8 cellular contexts compared by ENCODE assay signal in genomic region chr10:89414879-89415821, GRCh38. TPM values are rescaled to one million over a fixed set of nuclear protein-coding genes. Genes with fewer than 3 reads are reported as not detected.
DNase-seq lines count a peak whose midpoint lies in the region; ATAC-seq and TF ChIP-seq lines count a peak whose summit lies in the region.

No MANE protein-coding gene starts in this region.

- H3K4me2 ChIP-seq in mesenchymal stem cell (ENCODE audit: low read length, poor library complexity, severe bottlenecking) = peak overlapping the region; percentile 69

- H3K36me3 ChIP-seq in HAP-1 (replicated peaks) = peaks cover 3% of the 10 kb centered on the region
- H3K36me3 ChIP-seq in endocrine pancreas (ENCODE audit: control insufficient read depth, insufficient read depth, low read length) = no peaks in the 10 kb centered on the region
- H3K36me3 ChIP-seq in mesenchymal stem cell (ENCODE audit: control insufficient read depth in 1 of 2, insufficient read depth in 2 of 2, low read depth in 1 of 2, low read length in 2 of 2) = peaks cover 0 to 18% of the 10 kb centered on the region in 2 experiments

- peaks cover 58% of the 10 kb centered on the region for H3K4me1 Mint-ChIP-seq in activated CD8-positive, alpha-beta T cell treated with anti-CD3 and anti-CD28 coated beads, Interleukin-2, amount 10 ng/mL, durations not matched to agents 7 days and 5 days (ENCODE audit: low read depth)

- H3K27me3 ChIP-seq in HAP-1 (ENCODE audit: low read depth) (no peaks in the 10 kb centered on the region), endocrine pancreas (ENCODE audit: control insufficient read depth, insufficient read depth, low read length) (no peaks in the 10 kb centered on the region), mesenchymal stem cell (ENCODE audit: control insufficient read depth in 1 of 2, insufficient read depth in 1 of 2, low read length in 2 of 2) (no peaks in the 10 kb centered on the region)

- peak overlapping the region in 1 of 2 experiments; percentile 57 for H3K23ac ChIP-seq in mesenchymal stem cell (ENCODE audit: low read length in 2 of 2)

- peak overlapping the region; percentile 89 to 90 for H3K18ac ChIP-seq in mesenchymal stem cell (ENCODE audit: low read depth in 1 of 2, low read length in 2 of 2)

- CTCF ChIA-PET in activated CD8-positive, alpha-beta T cell treated with anti-CD3 and anti-CD28 coated beads, Interleukin-2, amount 10 ng/mL, durations not matched to agents 7 days and 5 days (lab: Charles Lee) = interaction anchor here (0.7 to 1.4 kb wide), 4 partner anchors 11 to 375 kb away, joined by 3 to 17 read pairs (median 4); partner anchors contain the start of gene IFIT1

- peak overlapping the region; percentile 87 to 97 for H3K14ac ChIP-seq in mesenchymal stem cell (ENCODE audit: low read length in 2 of 2)

- no peaks in the 10 kb centered on the region for H3K9me3 ChIP-seq in HAP-1
- no peaks in the 10 kb centered on the region for H3K9me3 ChIP-seq in endocrine pancreas (ENCODE audit: control insufficient read depth, low read length)
- H3K9me3 ChIP-seq in mesenchymal stem cell (ENCODE audit: control insufficient read depth, low read length) = no peaks in the 10 kb centered on the region

- H4K91ac ChIP-seq in mesenchymal stem cell (ENCODE audit: low read length) = peak overlapping the region; percentile 84

- no peaks in the 10 kb centered on the region for H3K9me3 Mint-ChIP-seq in activated CD8-positive, alpha-beta T cell treated with anti-CD3 and anti-CD28 coated beads, Interleukin-2, amount 10 ng/mL, durations not matched to agents 7 days and 5 days (ENCODE audit: insufficient read depth)

- H2AFZ ChIP-seq in mesenchymal stem cell (ENCODE audit: low read depth, low read length) = peak overlapping the region; percentile 62

- H3K36me3 Mint-ChIP-seq in activated CD8-positive, alpha-beta T cell treated with anti-CD3 and anti-CD28 coated beads, Interleukin-2, amount 10 ng/mL, durations not matched to agents 7 days and 5 days (ENCODE audit: low read depth) = peaks cover 57% of the 10 kb centered on the region

- ATAC-seq in activated CD8-positive, alpha-beta T cell treated with anti-CD3 and anti-CD28 coated beads, Interleukin-2, amount 10 ng/mL, durations not matched to agents 7 days and 5 days = peak; percentile 59

- H2BK15ac ChIP-seq in mesenchymal stem cell (ENCODE audit: low read depth, poor library complexity, severe bottlenecking) = peak overlapping the region; percentile 73

- peak overlapping the region; percentile 87 for H4K8ac ChIP-seq in mesenchymal stem cell (ENCODE audit: low read length)

- H3K4me3 ChIP-seq in HAP-1 (peak overlapping the region; percentile 68), endocrine pancreas (ENCODE audit: control insufficient read depth, insufficient read depth, low read length) (peak overlapping the region; percentile 71), mesenchymal stem cell (ENCODE audit: insufficient read depth in 1 of 2, low read depth in 1 of 2, low read length in 2 of 2) (peak overlapping the region; percentile 77 to 98)

- peak overlapping the region; percentile 97 for H3K27ac Mint-ChIP-seq in activated CD8-positive, alpha-beta T cell treated with anti-CD3 and anti-CD28 coated beads, Interleukin-2, amount 10 ng/mL, durations not matched to agents 7 days and 5 days

- POLR2A ChIA-PET in activated CD8-positive, alpha-beta T cell treated with anti-CD3 and anti-CD28 coated beads, Interleukin-2, amount 10 ng/mL, durations not matched to agents 7 days and 5 days (lab: Charles Lee) = interaction anchor here (0.9 to 4.3 kb wide), 17 partner anchors 8 to 535 kb away, joined by 3 to 78 read pairs (median 4); partner anchors contain the start of genes IFIT1, IFIT2, IFIT3 and KIF20B

- peak overlapping the region; percentile 82 for H2BK120ac ChIP-seq in mesenchymal stem cell (ENCODE audit: low read depth, low read length)

- WGBS in mesenchymal stem cell = 5% methylated on average over 56 of the region's 66 CpGs

- no peak overlapping the region for H2BK5ac ChIP-seq in mesenchymal stem cell (ENCODE audit: low read depth, low read length, poor library complexity, severe bottlenecking)

- no peaks in the 10 kb centered on the region for H3K27me3 Mint-ChIP-seq in activated CD8-positive, alpha-beta T cell treated with anti-CD3 and anti-CD28 coated beads, Interleukin-2, amount 10 ng/mL, durations not matched to agents 7 days and 5 days (ENCODE audit: low read depth)

- peaks cover 10% of the 10 kb centered on the region for H3K79me1 ChIP-seq in mesenchymal stem cell (replicated peaks; ENCODE audit: low read length, poor library complexity, severe bottlenecking)

- H3K4me1 ChIP-seq in HAP-1 (peaks cover 21% of the 10 kb centered on the region), endocrine pancreas (ENCODE audit: control insufficient read depth, insufficient read depth, low read length) (no peaks in the 10 kb centered on the region), mesenchymal stem cell (ENCODE audit: control insufficient read depth, insufficient read depth, low read depth, low read length) (peaks cover 4% of the 10 kb centered on the region)

- peak overlapping the region; percentile 88 for H3K9ac ChIP-seq in endocrine pancreas (ENCODE audit: control insufficient read depth, insufficient read depth, low read length)
- H3K9ac ChIP-seq in mesenchymal stem cell (ENCODE audit: low read length) = peak overlapping the region; percentile 97

- in situ Hi-C loops in GM13976 (cut with MboI; ENCODE audit: low sequenced_read_pairs, unreplicated experiment) = no loop called here
- in situ Hi-C loops in HAP-1 (cut with MboI; ENCODE audit: low sequenced_read_pairs) = no loop called here

- DNase-seq in GM13976 (ENCODE audit: low spot score) (peak; percentile 56), HAP-1 (ENCODE audit: low spot score in 2 of 2) (peak in 1 of 2 experiments; percentile 48), M059J (ENCODE audit: low read depth) (peak; percentile 56), mesenchymal stem cell (peak; percentile 76), NCI-H1436 (lab: John Stamatoyannopoulos, UW) (no peak)
- peak; percentile 51 for DNase-seq in activated CD8-positive, alpha-beta T cell treated with anti-CD3 and anti-CD28 coated beads, Interleukin-2, amount 10 ng/mL, durations not matched to agents 7 days and 5 days
- peak; percentile 24 to 75 (median 52) for DNase-seq in stimulated activated naive CD4-positive, alpha-beta T cell (lab: John Stamatoyannopoulos, UW)

- no peak for TF ChIP-seq CTCF in GM13976 (IDR thresholded peaks at IDR 0.05; ENCODE audit: borderline replicate concordance, control extremely low read depth, extremely low read depth, insufficient read depth, missing control alignments)

- peak overlapping the region; percentile 85 for H3K4me3 Mint-ChIP-seq in activated CD8-positive, alpha-beta T cell treated with anti-CD3 and anti-CD28 coated beads, Interleukin-2, amount 10 ng/mL, durations not matched to agents 7 days and 5 days

- peak overlapping the region; percentile 21 for H2AK5ac ChIP-seq in mesenchymal stem cell (ENCODE audit: low read length, severe bottlenecking)

- peak overlapping the region; percentile 34 to 82 for H3K4ac ChIP-seq in mesenchymal stem cell (ENCODE audit: low read depth in 1 of 2, low read length in 2 of 2)

- H2BK12ac ChIP-seq in mesenchymal stem cell (ENCODE audit: low read length in 2 of 2) = peak overlapping the region in 1 of 2 experiments; percentile 45

- peak overlapping the region; percentile 41 for H3K27ac ChIP-seq in mesenchymal stem cell (ENCODE audit: low read length, poor library complexity, severe bottlenecking)

RNA-seq across cellular contexts. Expression of gene IFIT5, which starts 0.8 kb away (rescaled TPM):
- 57.4 and 77.5 TPM in 2 replicates for total RNA-seq in M059J (2014; rRNA removed; shearing (Covaris generic))
- 10 to 100 TPM; 22.5 to 22.7 TPM for total RNA-seq in activated CD8-positive, alpha-beta T cell treated with anti-CD3 and anti-CD28 coated beads, Interleukin-2, amount 10 ng/mL, durations not matched to agents 7 days and 5 days
- polyA plus RNA-seq in mesenchymal stem cell (2013, experiment 1 of 2) = 16.7 TPM
- polyA plus RNA-seq in mesenchymal stem cell (2013, experiment 2 of 2) = 17.1 TPM

RNA-seq across cellular contexts. Expression of gene IFIT1, which starts 22.7 kb away (rescaled TPM):
- total RNA-seq in M059J (2014; rRNA removed; shearing (Covaris generic)) = 733 and 788 TPM in 2 replicates
- 10 to 100 TPM; 29.8 to 31.8 TPM for total RNA-seq in activated CD8-positive, alpha-beta T cell treated with anti-CD3 and anti-CD28 coated beads, Interleukin-2, amount 10 ng/mL, durations not matched to agents 7 days and 5 days
- polyA plus RNA-seq in mesenchymal stem cell (2013, experiment 1 of 2) = 26.8 TPM
- 26.9 TPM for polyA plus RNA-seq in mesenchymal stem cell (2013, experiment 2 of 2)

RNA-seq across cellular contexts. Expression of gene IFIT1B, which starts 37.3 kb away (rescaled TPM):
- 0.37 and 0.76 TPM in 2 replicates for total RNA-seq in M059J (2014; rRNA removed; shearing (Covaris generic))
- not detected for total RNA-seq in activated CD8-positive, alpha-beta T cell treated with anti-CD3 and anti-CD28 coated beads, Interleukin-2, amount 10 ng/mL, durations not matched to agents 7 days and 5 days
- polyA plus RNA-seq in mesenchymal stem cell (2013, experiment 1 of 2) = 0.03 TPM
- not detected for polyA plus RNA-seq in mesenchymal stem cell (2013, experiment 2 of 2)

Comparison
In these comparisons a context has a peak if more than half of its experiments do, and no peak if none do; other contexts are left out.
1. RNA of gene IFIT1, which starts 22.7 kb away (total RNA-seq): 733 to 788 TPM in M059J; 29.8 to 31.8 TPM in activated CD8-positive, alpha-beta T cell treated with anti-CD3 and anti-CD28 coated beads, Interleukin-2, amount 10 ng/mL, durations not matched to agents 7 days and 5 days; every median in the first group is over 10 times any median in the second.
2. Peak in every context shown above with its lines, with median percentiles within 50 percentile points of each other: H3K4me3 ChIP-seq.